ENCODE assay signal across 24 cellular contexts in genomic region chr4:165199286-165199685, GRCh38. TPM values are rescaled to one million over a fixed set of nuclear protein-coding genes. Genes with fewer than 3 reads are reported as not detected.
A peak's percentile ranks its signal among the peaks of the same experiment; 100 is the strongest.
DNase-seq lines count a peak whose midpoint lies in the region; ATAC-seq and TF ChIP-seq lines count a peak whose summit lies in the region.
"Had no signal": no experiment of that assay in that cellular context is flagged by ENCODE, and none has a peak within 500 bp of the region (broad histone marks: within the 10 kb centered on the region; RNA-seq: fewer than 3 reads in every experiment).

No MANE protein-coding gene starts in this region.

- H3K9me3 Mint-ChIP-seq in activated T-helper 17 cell treated with anti-CD3 and anti-CD28 coated beads, Interleukin-2, amount 50 U/mL, for 72 hours, result no peaks in the 10 kb centered on the region
- H3K9me3 Mint-ChIP-seq in activated CD4-positive, alpha-beta memory T cell treated with anti-CD3 and anti-CD28 coated beads, Interleukin-2, amount 10 ng/mL, durations not matched to agents 7 days and 5 days, result no peaks in the 10 kb centered on the region
- H3K9me3 Mint-ChIP-seq: CD8-positive, alpha-beta memory T cell; natural killer cell had no signal

- ATAC-seq in SK-N-SH treated with all-trans-retinoic acid at 6 μM for 48 hours, result peak; percentile 41
- no peak for ATAC-seq in activated T-helper 17 cell treated with anti-CD3 and anti-CD28 coated beads, Interleukin-2, amount 50 U/mL, for 72 hours (replicated peaks)
- ATAC-seq: natural killer cell, upper lobe of right lung had no signal

- no peak overlapping the region for H3K4me3 Mint-ChIP-seq in activated T-helper 17 cell treated with anti-CD3 and anti-CD28 coated beads, Interleukin-2, amount 50 U/mL, for 72 hours
- no peak overlapping the region for H3K4me3 Mint-ChIP-seq in activated CD4-positive, alpha-beta memory T cell treated with anti-CD3 and anti-CD28 coated beads, Interleukin-2, amount 10 ng/mL, durations not matched to agents 7 days and 5 days
- H3K4me3 Mint-ChIP-seq: activated naive CD8-positive, alpha-beta T cell; CD8-positive, alpha-beta memory T cell; natural killer cell had no signal

- POLR2A ChIA-PET in activated CD4-positive, alpha-beta memory T cell treated with anti-CD3 and anti-CD28 coated beads, Interleukin-2, amount 10 ng/mL, durations not matched to agents 7 days and 5 days (lab: Charles Lee), result no interaction called here

- H3K27me3 Mint-ChIP-seq in activated T-helper 17 cell treated with anti-CD3 and anti-CD28 coated beads, Interleukin-2, amount 50 U/mL, for 72 hours, result no peaks in the 10 kb centered on the region
- H3K27me3 Mint-ChIP-seq in activated CD4-positive, alpha-beta memory T cell treated with anti-CD3 and anti-CD28 coated beads, Interleukin-2, amount 10 ng/mL, durations not matched to agents 7 days and 5 days, result no peaks in the 10 kb centered on the region
- H3K27me3 Mint-ChIP-seq: activated naive CD8-positive, alpha-beta T cell had no signal

- H3K27ac Mint-ChIP-seq in activated T-helper 17 cell treated with anti-CD3 and anti-CD28 coated beads, Interleukin-2, amount 50 U/mL, for 72 hours, result no peak overlapping the region
- no peak overlapping the region for H3K27ac Mint-ChIP-seq in activated CD4-positive, alpha-beta memory T cell treated with anti-CD3 and anti-CD28 coated beads, Interleukin-2, amount 10 ng/mL, durations not matched to agents 7 days and 5 days
- H3K27ac Mint-ChIP-seq: activated naive CD8-positive, alpha-beta T cell; natural killer cell had no signal

- peak overlapping the region; percentile 56 for H3K27ac ChIP-seq in epithelial cell of prostate
- H3K27ac ChIP-seq: Peyer's patch, spleen, upper lobe of right lung had no signal

- H3K4me1 Mint-ChIP-seq in activated T-helper 17 cell treated with anti-CD3 and anti-CD28 coated beads, Interleukin-2, amount 50 U/mL, for 72 hours, result peaks cover 6% of the 10 kb centered on the region
- peaks cover 8% of the 10 kb centered on the region for H3K4me1 Mint-ChIP-seq in activated CD4-positive, alpha-beta memory T cell treated with anti-CD3 and anti-CD28 coated beads, Interleukin-2, amount 10 ng/mL, durations not matched to agents 7 days and 5 days
- H3K4me1 Mint-ChIP-seq: natural killer cell had no signal

- DNase-seq in Ammon's horn (ENCODE audit: low spot score), result peak; percentile 52
- DNase-seq in M059J (ENCODE audit: low read depth), result peak; percentile 26
- no peak for DNase-seq in epithelial cell of prostate (ENCODE audit: low read depth, low spot score)
- no peak for DNase-seq in HT-29 (ENCODE audit: low spot score)
- DNase-seq in activated CD4-positive, alpha-beta memory T cell treated with anti-CD3 and anti-CD28 coated beads, Interleukin-2, amount 10 ng/mL, durations not matched to agents 7 days and 5 days, result no peak
- no peak for DNase-seq in NCI-H1092 (lab: John Stamatoyannopoulos, UW)
- DNase-seq: activated CD4-positive, CD25-positive, alpha-beta regulatory T cell treated with anti-CD3 and anti-CD28 coated beads, Interleukin-2, amount 50 U/mL, for 72 hours; activated effector memory CD4-positive, alpha-beta T cell treated with Interleukin-2 at 50 U/mL for 16 hours; activated T-cell treated with anti-CD3 and anti-CD28 coated beads for 4 hours; BE2C; CD8-positive, alpha-beta memory T cell; DMS153; kidney; natural killer cell; NCI-H1930; NK-92 treated with Interleukin-12 subunit alpha and Interleukin-12 subunit beta, amount 100 ng/mL, for 24 hours; Peyer's patch; spleen; stimulated activated CD4-positive, alpha-beta T cell treated with anti-CD3 and anti-CD28 coated beads, Interleukin-2, amount 100 ng/mL, for 48 hours; substantia nigra; upper lobe of right lung had no signal

- no peaks in the 10 kb centered on the region for H3K36me3 Mint-ChIP-seq in activated T-helper 17 cell treated with anti-CD3 and anti-CD28 coated beads, Interleukin-2, amount 50 U/mL, for 72 hours (ENCODE audit: low read depth)
- peaks cover 3% of the 10 kb centered on the region for H3K36me3 Mint-ChIP-seq in activated CD4-positive, alpha-beta memory T cell treated with anti-CD3 and anti-CD28 coated beads, Interleukin-2, amount 10 ng/mL, durations not matched to agents 7 days and 5 days (ENCODE audit: low read depth)
- H3K36me3 Mint-ChIP-seq: activated naive CD8-positive, alpha-beta T cell; natural killer cell had no signal

- CTCF ChIA-PET in activated CD4-positive, alpha-beta memory T cell treated with anti-CD3 and anti-CD28 coated beads, Interleukin-2, amount 10 ng/mL, durations not matched to agents 7 days and 5 days (lab: Charles Lee), result no interaction called here

TF ChIP-seq in SK-N-SH treated with all-trans-retinoic acid at 6 μM for 48 hours, 23 proteins besides CTCF, POLR2A, EP300 and RAD21:
- TF ChIP-seq ARNTL (CRISPR knock-in tag; IDR thresholded peaks at IDR 0.05; ENCODE audit: borderline replicate concordance, low read depth), result no peak
- TF ChIP-seq ISL1 (CRISPR knock-in tag; IDR thresholded peaks at IDR 0.05), result no peak
- no peak for TF ChIP-seq OSR1 (CRISPR knock-in tag; IDR thresholded peaks at IDR 0.05)
- no peak for TF ChIP-seq ZC3H10 (CRISPR knock-in tag; IDR thresholded peaks at IDR 0.05)
- TF ChIP-seq ZNF8 (CRISPR knock-in tag; IDR thresholded peaks at IDR 0.05), result no peak
- TF ChIP-seq CREB5 (CRISPR knock-in tag; IDR thresholded peaks at IDR 0.05; ENCODE audit: low read depth), result no peak
- no peak for TF ChIP-seq SNAI2 (CRISPR knock-in tag; IDR thresholded peaks at IDR 0.05)
- no peak for TF ChIP-seq TOX (CRISPR knock-in tag; IDR thresholded peaks at IDR 0.05; ENCODE audit: borderline replicate concordance)
- TF ChIP-seq RARB (CRISPR knock-in tag; IDR thresholded peaks at IDR 0.05), result no peak
- TF ChIP-seq GLIS3 (CRISPR knock-in tag; IDR thresholded peaks at IDR 0.05), result no peak
- TF ChIP-seq ZNF565 (CRISPR knock-in tag; conservative IDR thresholded peaks at IDR 0.05; ENCODE audit: low read depth), result no peak
- TF ChIP-seq ZNF70 (CRISPR knock-in tag; IDR thresholded peaks at IDR 0.05), result no peak
- TF ChIP-seq, protein P1, sequence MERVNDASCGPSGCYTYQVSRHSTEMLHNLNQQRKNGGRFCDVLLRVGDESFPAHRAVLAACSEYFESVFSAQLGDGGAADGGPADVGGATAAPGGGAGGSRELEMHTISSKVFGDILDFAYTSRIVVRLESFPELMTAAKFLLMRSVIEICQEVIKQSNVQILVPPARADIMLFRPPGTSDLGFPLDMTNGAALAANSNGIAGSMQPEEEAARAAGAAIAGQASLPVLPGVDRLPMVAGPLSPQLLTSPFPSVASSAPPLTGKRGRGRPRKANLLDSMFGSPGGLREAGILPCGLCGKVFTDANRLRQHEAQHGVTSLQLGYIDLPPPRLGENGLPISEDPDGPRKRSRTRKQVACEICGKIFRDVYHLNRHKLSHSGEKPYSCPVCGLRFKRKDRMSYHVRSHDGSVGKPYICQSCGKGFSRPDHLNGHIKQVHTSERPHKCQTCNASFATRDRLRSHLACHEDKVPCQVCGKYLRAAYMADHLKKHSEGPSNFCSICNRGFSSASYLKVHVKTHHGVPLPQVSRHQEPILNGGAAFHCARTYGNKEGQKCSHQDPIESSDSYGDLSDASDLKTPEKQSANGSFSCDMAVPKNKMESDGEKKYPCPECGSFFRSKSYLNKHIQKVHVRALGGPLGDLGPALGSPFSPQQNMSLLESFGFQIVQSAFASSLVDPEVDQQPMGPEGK (CRISPR knock-in tag; IDR thresholded peaks at IDR 0.05; ENCODE audit: borderline replicate concordance), result no peak
- TF ChIP-seq, protein P2, sequence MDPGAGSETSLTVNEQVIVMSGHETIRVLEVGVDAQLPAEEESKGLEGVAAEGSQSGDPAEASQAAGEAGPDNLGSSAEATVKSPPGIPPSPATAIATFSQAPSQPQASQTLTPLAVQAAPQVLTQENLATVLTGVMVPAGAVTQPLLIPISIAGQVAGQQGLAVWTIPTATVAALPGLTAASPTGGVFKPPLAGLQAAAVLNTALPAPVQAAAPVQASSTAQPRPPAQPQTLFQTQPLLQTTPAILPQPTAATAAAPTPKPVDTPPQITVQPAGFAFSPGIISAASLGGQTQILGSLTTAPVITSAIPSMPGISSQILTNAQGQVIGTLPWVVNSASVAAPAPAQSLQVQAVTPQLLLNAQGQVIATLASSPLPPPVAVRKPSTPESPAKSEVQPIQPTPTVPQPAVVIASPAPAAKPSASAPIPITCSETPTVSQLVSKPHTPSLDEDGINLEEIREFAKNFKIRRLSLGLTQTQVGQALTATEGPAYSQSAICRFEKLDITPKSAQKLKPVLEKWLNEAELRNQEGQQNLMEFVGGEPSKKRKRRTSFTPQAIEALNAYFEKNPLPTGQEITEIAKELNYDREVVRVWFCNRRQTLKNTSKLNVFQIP (CRISPR knock-in tag; IDR thresholded peaks at IDR 0.05; ENCODE audit: borderline replicate concordance, low read depth), result no peak
- no peak for TF ChIP-seq CSDC2 (CRISPR knock-in tag; IDR thresholded peaks at IDR 0.05)
- TF ChIP-seq TCF4 (CRISPR knock-in tag; IDR thresholded peaks at IDR 0.05; ENCODE audit: borderline replicate concordance), result no peak

RNA-seq across cellular contexts. Expression of gene KLHL2, which starts 8.1 kb away (rescaled TPM):
- 19.3 and 26.5 TPM in 2 replicates for total RNA-seq in M059J (2014; rRNA removed; shearing (Covaris generic))
- total RNA-seq in activated T-helper 17 cell treated with anti-CD3 and anti-CD28 coated beads, Interleukin-2, amount 50 U/mL, for 72 hours, result 10 to 100 TPM; 25.4 to 27.3 TPM
- total RNA-seq in HT-29 (2014; rRNA removed; shearing (Covaris generic)), result 10.0 and 11.9 TPM in 2 replicates
- 10 to 100 TPM; 27.4 to 28.6 TPM for total RNA-seq in activated CD4-positive, alpha-beta memory T cell treated with anti-CD3 and anti-CD28 coated beads, Interleukin-2, amount 10 ng/mL, durations not matched to agents 7 days and 5 days

Comparison
In these comparisons a context has a peak if more than half of its experiments do, and no peak if none do; other contexts are left out.
1. DNase-seq: peak in Ammon's horn (single experiment) and M059J (single experiment); none in epithelial cell of prostate (single experiment), HT-29 (single experiment), activated CD4-positive, alpha-beta memory T cell treated with anti-CD3 and anti-CD28 coated beads, Interleukin-2, amount 10 ng/mL, durations not matched to agents 7 days and 5 days (single experiment) and NCI-H1092 (single experiment).